ENCODE assay signal across 13 cellular contexts in the genomic region with DNA sequence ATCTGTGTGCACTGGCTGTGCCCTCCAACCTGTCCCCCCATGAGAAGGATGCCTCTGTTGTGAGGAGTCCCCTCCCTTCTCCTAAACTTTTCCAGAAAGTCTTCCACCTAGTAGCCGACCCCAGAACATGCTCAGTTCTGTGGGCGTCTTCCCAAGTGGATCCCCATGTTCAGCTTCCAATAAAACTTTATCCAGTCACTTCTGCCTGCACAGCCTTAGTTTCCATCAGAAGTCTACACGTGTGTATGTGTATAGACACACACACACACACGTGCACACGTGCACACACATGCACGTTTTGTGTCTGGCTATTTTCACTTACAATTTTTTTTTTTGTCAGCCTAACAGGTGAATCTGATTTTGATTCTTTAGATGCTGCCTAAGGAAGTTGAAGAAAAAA.
"Had no signal": no experiment of that assay in that cellular context is flagged by ENCODE, and none has a peak within 500 bp of the region (broad histone marks: within the 10 kb centered on the region; RNA-seq: fewer than 3 reads in every experiment).

No MANE protein-coding gene starts in this region.

- H3K27ac Mint-ChIP-seq: endodermal cell, mesothelial cell of epicardium had no signal

- H3K4me1 ChIP-seq: adrenal gland, right atrium auricular region, suprapubic skin had no signal

- H3K27me3 ChIP-seq: adrenal gland, body of pancreas, right atrium auricular region, suprapubic skin had no signal

- H3K27ac ChIP-seq: adrenal gland, body of pancreas, right atrium auricular region, suprapubic skin had no signal

- H3K9me3 ChIP-seq: adrenal gland, body of pancreas, right atrium auricular region, suprapubic skin had no signal

- H3K4me3 ChIP-seq: adrenal gland, body of pancreas, right atrium auricular region, smooth muscle cell, suprapubic skin had no signal

- H3K36me3 ChIP-seq: adrenal gland, right atrium auricular region, suprapubic skin had no signal

- H3K4me2 ChIP-seq: smooth muscle cell had no signal

- DNase-seq: activated CD4-positive, CD25-positive, alpha-beta regulatory T cell treated with anti-CD3 and anti-CD28 coated beads, Interleukin-2, amount 50 U/mL, for 72 hours; cerebellar nuclear complex; dermis blood vessel endothelial cell; erythroblast; nucleus accumbens had no signal

- H3K36me3 Mint-ChIP-seq: mesothelial cell of epicardium had no signal

- H3K4me1 Mint-ChIP-seq: endodermal cell, mesothelial cell of epicardium had no signal

- H3K9me3 Mint-ChIP-seq: activated T-cell treated with anti-CD3 and anti-CD28 coated beads, Interleukin-2, amount 50 U/mL, for 4 hours had no signal

- H3K4me3 Mint-ChIP-seq: activated T-cell treated with anti-CD3 and anti-CD28 coated beads, Interleukin-2, amount 50 U/mL, for 4 hours; endodermal cell; mesothelial cell of epicardium had no signal

- ATAC-seq: body of pancreas had no signal
